Comparison of ENCODE assay signal across 32 cellular contexts in the genomic region with DNA sequence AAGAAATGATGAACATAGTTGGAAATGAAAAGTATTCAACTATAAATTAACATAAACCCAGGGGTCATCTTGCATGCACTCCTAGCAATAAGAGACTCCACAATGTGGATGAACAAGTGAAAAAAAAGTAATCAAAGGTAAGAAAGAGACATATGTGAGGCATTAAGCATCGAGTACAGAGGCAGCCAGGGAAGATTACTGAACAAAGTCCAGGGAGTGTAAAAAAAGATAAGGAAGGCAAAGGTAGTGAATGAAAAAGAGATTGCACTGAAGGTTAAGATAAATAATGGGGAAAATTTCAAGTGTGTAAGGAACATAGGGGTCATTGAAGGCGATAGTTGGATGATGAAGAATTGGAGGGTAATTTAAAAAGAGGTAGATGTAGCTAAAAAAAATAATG.
"Had no signal": no experiment of that assay in that cellular context is flagged by ENCODE, and none has a peak within 500 bp of the region (broad histone marks: within the 10 kb centered on the region; RNA-seq: fewer than 3 reads in every experiment).

No MANE protein-coding gene starts in this region.

- DNase-seq: activated B cell treated with CpG ODN at 0.5 μM for 24 hours; activated CD4-positive, alpha-beta T cell treated with anti-CD3 and anti-CD28 coated beads for 48 hours; activated CD4-positive, alpha-beta T cell treated with anti-CD3 and anti-CD28 coated beads, Interleukin-2, amount 50 U/mL, for 1 hour; activated CD4-positive, alpha-beta T cell treated with anti-CD3 and anti-CD28 coated beads, Interleukin-2, amount 50 U/mL, for 48 hours; activated CD8-positive, alpha-beta memory T cell treated with anti-CD3 and anti-CD28 coated beads for 24 hours; activated CD8-positive, alpha-beta T cell treated with anti-CD3 and anti-CD28 coated beads for 36 hours; activated effector memory CD4-positive, alpha-beta T cell treated with anti-CD3 and anti-CD28 coated beads, Interleukin-2, amount 50 U/mL, for 16 hours; activated naive CD4-positive, alpha-beta T cell treated with anti-CD3 and anti-CD28 coated beads for 36 hours; activated naive CD8-positive, alpha-beta T cell treated with anti-CD3 and anti-CD28 coated beads for 36 hours; activated naive CD8-positive, alpha-beta T cell treated with anti-CD3 and anti-CD28 coated beads, Interleukin-2, amount 50 U/mL, for 24 hours; activated T-cell treated with anti-CD3 and anti-CD28 coated beads, Interleukin-2, amount 50 U/mL, for 1 hour; activated T-cell treated with anti-CD3 and anti-CD28 coated beads, Interleukin-2, amount 50 U/mL, for 48 hours; adrenal gland; amygdala; aorta; central memory CD4-positive, alpha-beta T cell; cerebellar nuclear complex; dorsolateral prefrontal cortex; effector memory CD4-positive, alpha-beta T cell; endodermal cell; foreskin fibroblast; head of caudate nucleus; T-helper 1 cell; T-helper 17 cell; T1000; WERI-Rb-1 had no signal

- ATAC-seq: activated CD4-positive, CD25-positive, alpha-beta regulatory T cell treated with anti-CD3 and anti-CD28 coated beads, Interleukin-2, amount 50 U/mL, for 24 hours; activated CD8-positive, alpha-beta T cell treated with anti-CD3 and anti-CD28 coated beads for 36 hours; activated naive CD8-positive, alpha-beta T cell treated with anti-CD3 and anti-CD28 coated beads, Interleukin-2, amount 50 U/mL, for 24 hours; esophagus mucosa; T-helper 17 cell had no signal

- H3K36me3 ChIP-seq: adrenal gland, breast epithelium, cardiac muscle cell, WERI-Rb-1 had no signal

- H3K27ac ChIP-seq: adrenal gland, breast epithelium, cardiac muscle cell, coronary artery, dorsolateral prefrontal cortex, WERI-Rb-1 had no signal

- H3K9me3 ChIP-seq: adrenal gland, breast epithelium had no signal

- H3K4me1 ChIP-seq: adrenal gland, breast epithelium had no signal

- H3K4me3 ChIP-seq: adrenal gland, breast epithelium, cardiac muscle cell, coronary artery, dorsolateral prefrontal cortex had no signal

- FAIRE-seq: frontal cortex had no signal

- H3K27me3 ChIP-seq: adrenal gland, breast epithelium, cardiac muscle cell had no signal
